1 cellular context compared by ENCODE assay signal in genomic region chr3:59605944-59606534, GRCh38.
TF ChIP-seq lines count a peak whose summit lies in the region.

No MANE protein-coding gene starts in this region.

TF ChIP-seq in WTC11, 78 proteins besides CTCF, POLR2A, EP300 and RAD21 (continued from another document):
- no peak for TF ChIP-seq ZNF281 (CRISPR knock-in tag; IDR thresholded peaks at IDR 0.05)
- no peak for TF ChIP-seq ZNF396 (CRISPR knock-in tag; IDR thresholded peaks at IDR 0.05; ENCODE audit: borderline replicate concordance)
- no peak for TF ChIP-seq AFF4 (CRISPR knock-in tag; IDR thresholded peaks at IDR 0.05; ENCODE audit: borderline replicate concordance)
- TF ChIP-seq GRHL2 (CRISPR knock-in tag; IDR thresholded peaks at IDR 0.05; ENCODE audit: insufficient replicate concordance, severe bottlenecking): no peak
- TF ChIP-seq SMAD4 (CRISPR knock-in tag; IDR thresholded peaks at IDR 0.05): no peak
- TF ChIP-seq, protein P1, sequence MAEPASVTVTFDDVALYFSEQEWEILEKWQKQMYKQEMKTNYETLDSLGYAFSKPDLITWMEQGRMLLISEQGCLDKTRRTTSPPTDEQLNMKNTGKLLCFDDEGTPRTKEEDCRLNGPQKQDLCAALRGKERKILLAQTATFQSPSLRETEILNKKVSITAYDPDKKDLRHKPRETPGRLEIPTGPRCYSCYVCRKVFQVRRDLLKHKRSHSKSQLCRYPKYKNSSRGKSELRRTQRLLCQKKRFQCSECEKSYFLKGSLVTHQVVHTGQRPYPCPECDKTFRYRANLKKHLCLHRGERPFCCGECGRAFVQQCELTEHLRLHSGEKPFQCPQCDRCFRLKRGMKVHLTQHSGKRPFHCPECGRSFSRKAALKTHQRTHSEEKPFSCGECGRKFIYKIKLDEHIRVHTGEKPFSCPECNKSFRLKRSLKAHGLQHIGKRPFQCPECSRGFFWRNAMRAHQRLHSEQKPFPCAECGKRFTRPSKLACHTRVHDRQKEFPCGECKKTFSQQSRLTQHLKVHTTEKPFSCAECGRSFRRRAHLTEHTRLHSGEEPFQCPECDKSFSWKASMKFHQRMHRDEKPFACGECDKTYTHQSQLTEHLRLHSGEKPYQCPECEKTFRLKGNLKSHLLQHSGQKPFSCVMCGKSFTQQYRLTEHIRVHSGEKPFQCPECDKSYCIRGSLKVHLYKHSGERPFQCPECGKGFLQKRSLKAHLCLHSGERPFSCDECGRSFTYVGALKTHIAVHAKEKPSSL (CRISPR knock-in tag; conservative IDR thresholded peaks at IDR 0.05): no peak
- no peak for TF ChIP-seq FOXP1 (CRISPR knock-in tag; IDR thresholded peaks at IDR 0.05; ENCODE audit: borderline replicate concordance)
- TF ChIP-seq, protein P2, sequence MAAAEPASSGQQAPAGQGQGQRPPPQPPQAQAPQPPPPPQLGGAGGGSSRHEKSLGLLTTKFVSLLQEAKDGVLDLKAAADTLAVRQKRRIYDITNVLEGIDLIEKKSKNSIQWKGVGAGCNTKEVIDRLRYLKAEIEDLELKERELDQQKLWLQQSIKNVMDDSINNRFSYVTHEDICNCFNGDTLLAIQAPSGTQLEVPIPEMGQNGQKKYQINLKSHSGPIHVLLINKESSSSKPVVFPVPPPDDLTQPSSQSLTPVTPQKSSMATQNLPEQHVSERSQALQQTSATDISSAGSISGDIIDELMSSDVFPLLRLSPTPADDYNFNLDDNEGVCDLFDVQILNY (CRISPR knock-in tag; IDR thresholded peaks at IDR 0.05): no peak
